19 cellular contexts compared by ENCODE assay signal in the genomic region with DNA sequence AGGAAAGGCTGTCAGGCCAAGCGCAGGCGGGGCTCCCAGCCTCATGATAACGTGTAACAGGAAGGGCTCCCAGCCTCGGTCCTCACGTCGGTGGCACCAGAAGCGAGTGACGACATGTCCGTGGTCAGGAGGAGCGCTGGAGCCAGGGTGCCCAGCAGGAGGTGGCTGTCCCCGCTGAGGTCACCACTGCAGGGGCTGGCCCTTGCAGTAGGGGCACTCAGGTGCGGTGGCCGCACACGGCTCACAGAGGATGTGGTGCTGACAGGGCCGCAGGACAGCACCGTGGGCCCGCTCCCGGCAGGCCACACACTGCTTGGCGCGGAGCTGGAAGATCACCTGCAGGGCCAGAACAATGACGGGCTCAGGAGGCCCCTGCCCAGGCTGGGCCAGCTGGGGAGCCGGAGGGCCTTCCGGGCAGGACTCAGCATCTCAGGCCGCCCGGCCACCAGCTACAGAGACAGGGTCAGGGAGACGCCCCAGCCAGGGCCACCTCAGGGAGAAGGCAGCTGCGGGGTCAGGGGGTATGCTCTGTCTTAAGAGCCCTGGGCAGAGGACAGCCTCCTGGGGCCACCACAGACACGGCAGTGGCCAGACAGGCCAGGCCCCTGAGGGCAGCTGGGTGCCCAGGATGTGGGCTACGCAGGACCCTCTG. TPM values are rescaled to one million over a fixed set of nuclear protein-coding genes. Genes with fewer than 3 reads are reported as not detected.
DNase-seq lines count a peak whose midpoint lies in the region; ATAC-seq, FAIRE-seq and TF ChIP-seq lines count a peak whose summit lies in the region.
"Had no signal": no experiment of that assay in that cellular context is flagged by ENCODE, and none has a peak within 500 bp of the region (broad histone marks: within the 10 kb centered on the region; RNA-seq: fewer than 3 reads in every experiment).

No MANE protein-coding gene starts in this region.

- H3K4me1 ChIP-seq in kidney (ENCODE audit: control insufficient read depth in 1 of 2, insufficient read depth in 1 of 2, low read depth in 1 of 2, low read length in 2 of 2) (no peaks in the 10 kb centered on the region), aorta (ENCODE audit: control insufficient read depth in 1 of 2, insufficient read depth in 2 of 2, low read length in 2 of 2) (no peaks in the 10 kb centered on the region)

- 90 to 91% methylated on average over 28 to 29 of the region's 29 CpGs for WGBS in aorta, 2 donors

- ATAC-seq in stimulated activated naive CD8-positive, alpha-beta T cell treated with anti-CD3 and anti-CD28 coated beads, Interleukin-15, Interleukin-2, amounts not matched to agents 100 U/mL and 50 U/mL, for 24 hours = no peak
- ATAC-seq in T-helper 17 cell (no peak), aorta (ENCODE audit: low FRiP score) (peak; percentile 31), HG03432 (IDR thresholded peaks at IDR 0.05; ENCODE audit: unreplicated experiment) (no peak)
- ATAC-seq: HCT116, T-cell had no signal

- H3K27ac ChIP-seq in kidney (ENCODE audit: low read depth in 2 of 2, low read length in 2 of 2) (no peak overlapping the region), aorta (ENCODE audit: low read depth in 1 of 2, low read length in 2 of 2) (no peak overlapping the region)
- H3K27ac ChIP-seq: GM23248 had no signal

- no peak for TF ChIP-seq POLR2A in erythroblast (IDR thresholded peaks at IDR 0.05; ENCODE audit: low read length)

- H3K36me3 Mint-ChIP-seq in stimulated activated naive CD8-positive, alpha-beta T cell treated with anti-CD3 and anti-CD28 coated beads, Interleukin-15, Interleukin-2, amounts not matched to agents 100 ng/mL and 50 ng/mL, for 24 hours (ENCODE audit: low read depth) = peaks cover 14% of the 10 kb centered on the region
- H3K36me3 Mint-ChIP-seq in T-helper 17 cell (ENCODE audit: low read depth) = no peaks in the 10 kb centered on the region

- no peaks in the 10 kb centered on the region for H3K9me3 ChIP-seq in T-helper 17 cell (ENCODE audit: control insufficient read depth, low read length, poor library complexity, severe bottlenecking)
- H3K9me3 ChIP-seq in kidney (ENCODE audit: control insufficient read depth in 1 of 2, low read length in 2 of 2) = no peaks in the 10 kb centered on the region
- H3K9me3 ChIP-seq in aorta (ENCODE audit: control insufficient read depth, low read length) = no peaks in the 10 kb centered on the region

- H3K9ac ChIP-seq in kidney (ENCODE audit: low read length in 2 of 2) = no peak overlapping the region
- H3K9ac ChIP-seq: GM23248 had no signal

- no peaks in the 10 kb centered on the region for H3K27me3 ChIP-seq in aorta (ENCODE audit: control insufficient read depth in 1 of 2, insufficient read depth in 2 of 2, low read length in 1 of 2)

- no peak overlapping the region for H3K4me3 ChIP-seq in kidney (ENCODE audit: low read length in 2 of 2)
- no peak overlapping the region for H3K4me3 ChIP-seq in aorta (ENCODE audit: low read length in 2 of 2)
- H3K4me3 ChIP-seq: GM23248 had no signal

- no peaks in the 10 kb centered on the region for H3K27me3 Mint-ChIP-seq in stimulated activated naive CD8-positive, alpha-beta T cell treated with anti-CD3 and anti-CD28 coated beads, Interleukin-15, Interleukin-2, amounts not matched to agents 100 ng/mL and 50 ng/mL, for 24 hours
- no peaks in the 10 kb centered on the region for H3K27me3 Mint-ChIP-seq in T-helper 17 cell
- H3K27me3 Mint-ChIP-seq: CD4-positive, CD25-positive, alpha-beta regulatory T cell; IgD-negative memory B cell; T-cell had no signal

- no peak for DNase-seq in stimulated activated naive CD8-positive, alpha-beta T cell treated with anti-CD3 and anti-CD28 coated beads, Interleukin-15, Interleukin-2, amounts not matched to agents 100 U/mL and 50 U/mL, for 24 hours
- DNase-seq in T-helper 17 cell = no peak
- peak; percentile 76 for DNase-seq in kidney
- peak in 1 of 2 donors; percentile 34 for DNase-seq in aorta
- DNase-seq in erythroblast (lab: John Stamatoyannopoulos, UW) = no peak
- DNase-seq in HPDE6-E6E7 (ENCODE audit: extremely low spot score) = no peak
- DNase-seq: ACHN; CD4-positive, CD25-positive, alpha-beta regulatory T cell; GM23248; NCI-H446; OCI-M1; RPMI8226; T-cell had no signal

- no peaks in the 10 kb centered on the region for H3K9me3 Mint-ChIP-seq in stimulated activated naive CD8-positive, alpha-beta T cell treated with anti-CD3 and anti-CD28 coated beads, Interleukin-15, Interleukin-2, amounts not matched to agents 100 ng/mL and 50 ng/mL, for 24 hours
- H3K9me3 Mint-ChIP-seq: CD4-positive, CD25-positive, alpha-beta regulatory T cell; IgD-negative memory B cell; T-cell had no signal

- intact Hi-C loops in kidney (cut with DNase I) = no loop called here
- intact Hi-C loops in aorta (cut with DNase I) = no loop called here

- TF ChIP-seq CTCF in kidney (IDR thresholded peaks at IDR 0.05; ENCODE audit: borderline replicate concordance, extremely low read depth, insufficient read depth) = no peak

- H3K36me3 ChIP-seq in kidney (ENCODE audit: control insufficient read depth in 1 of 2, insufficient read depth in 2 of 2, low read length in 2 of 2) (peaks cover 6 to 22% of the 10 kb centered on the region in 2 donors), aorta (ENCODE audit: control insufficient read depth in 1 of 2, insufficient read depth in 2 of 2, low read length in 1 of 2) (peaks cover 0 to 12% of the 10 kb centered on the region in 2 donors)

- peaks cover 3% of the 10 kb centered on the region for H3K4me1 Mint-ChIP-seq in stimulated activated naive CD8-positive, alpha-beta T cell treated with anti-CD3 and anti-CD28 coated beads, Interleukin-15, Interleukin-2, amounts not matched to agents 100 ng/mL and 50 ng/mL, for 24 hours (ENCODE audit: low read depth)
- H3K4me1 Mint-ChIP-seq in T-helper 17 cell = peaks cover 7% of the 10 kb centered on the region

- no peak for FAIRE-seq in kidney (lab: Jason Lieb, UNC)
- FAIRE-seq: GM12891, GM18507 had no signal

- H3K27ac Mint-ChIP-seq in stimulated activated naive CD8-positive, alpha-beta T cell treated with anti-CD3 and anti-CD28 coated beads, Interleukin-15, Interleukin-2, amounts not matched to agents 100 ng/mL and 50 ng/mL, for 24 hours = peak overlapping the region; percentile 40
- no peak overlapping the region for H3K27ac Mint-ChIP-seq in T-helper 17 cell
- H3K27ac Mint-ChIP-seq: T-cell had no signal

- H3K4me3 Mint-ChIP-seq in stimulated activated naive CD8-positive, alpha-beta T cell treated with anti-CD3 and anti-CD28 coated beads, Interleukin-15, Interleukin-2, amounts not matched to agents 100 ng/mL and 50 ng/mL, for 24 hours = no peak overlapping the region
- H3K4me3 Mint-ChIP-seq in T-helper 17 cell = peak overlapping the region; percentile 39
- H3K4me3 Mint-ChIP-seq: IgD-negative memory B cell, T-cell had no signal

RNA-seq across cellular contexts. Expression of a gene that starts 14.5 kb away (rescaled TPM):
- 10 to 100 TPM; 39.2 to 48.0 TPM for total RNA-seq in T-helper 17 cell
- total RNA-seq in kidney = 88.7 TPM
- 138 TPM for polyA plus RNA-seq in kidney (ENCODE audit: insufficient read depth, low read depth, low replicate concordance)
- total RNA-seq in aorta = 10 to 100 TPM; 45.3 to 55.1 TPM
- 10 to 100 TPM; 33.7 to 74.1 TPM for polyA plus RNA-seq in aorta

RNA-seq across cellular contexts. Expression of a gene that starts 14.5 kb away (rescaled TPM):
- 10 to 100 TPM; 24.4 to 27.7 TPM for total RNA-seq in T-helper 17 cell
- 44.8 TPM for total RNA-seq in kidney
- polyA plus RNA-seq in kidney (ENCODE audit: insufficient read depth, low read depth, low replicate concordance) = 95.4 TPM
- total RNA-seq in aorta = 10 to 100 TPM; 32.1 to 37.5 TPM
- 10 to 100 TPM; 68.4 to 88.0 TPM for polyA plus RNA-seq in aorta

RNA-seq across cellular contexts. Expression of a gene that starts 32.7 kb away (rescaled TPM):
- total RNA-seq in T-helper 17 cell (10 to 100 TPM; 11.8 to 20.0 TPM), kidney (8.0 TPM), aorta (1 to 10 TPM; 1.2 to 3.1 TPM)
- polyA plus RNA-seq in kidney (ENCODE audit: insufficient read depth, low read depth, low replicate concordance) (8.2 TPM), aorta (1 to 10 TPM; 1.1 to 2.6 TPM)

RNA-seq across cellular contexts. Expression of a gene that starts 48.3 kb away (rescaled TPM):
- total RNA-seq in T-helper 17 cell (10 to 100 TPM; 63.0 to 64.8 TPM), kidney (26.0 TPM), aorta (10 to 100 TPM; 21.2 to 34.6 TPM)
- polyA plus RNA-seq in kidney (ENCODE audit: insufficient read depth, low read depth, low replicate concordance) (5.5 TPM), aorta (10 to 100 TPM in 1 of 2 donors, 1 to 10 TPM in 1; 8.8 to 23.9 TPM)

RNA-seq across cellular contexts. Expression of a gene that starts 54.4 kb away (rescaled TPM):
- 1 to 10 TPM; 7.0 to 8.8 TPM for total RNA-seq in T-helper 17 cell
- 13.8 TPM for total RNA-seq in kidney
- polyA plus RNA-seq in kidney (ENCODE audit: insufficient read depth, low read depth, low replicate concordance) = 27.1 TPM
- total RNA-seq in aorta = 1 to 10 TPM; 5.7 to 8.3 TPM
- 10 to 100 TPM; 13.3 to 20.0 TPM for polyA plus RNA-seq in aorta
